ENCODE assay signal across 14 cellular contexts in genomic region chr6:25637946-25638345, GRCh38. TPM values are rescaled to one million over a fixed set of nuclear protein-coding genes. Genes with fewer than 3 reads are reported as not detected.
DNase-seq lines count a peak whose midpoint lies in the region; ATAC-seq and TF ChIP-seq lines count a peak whose summit lies in the region.
"Had no signal": no experiment of that assay in that cellular context is flagged by ENCODE, and none has a peak within 500 bp of the region (broad histone marks: within the 10 kb centered on the region; RNA-seq: fewer than 3 reads in every experiment).

No MANE protein-coding gene starts in this region.

- H3K4me3 ChIP-seq in HCT116 (replicated peaks in 1 of 2; ENCODE audit: low read depth in 1 of 2, low read length in 2 of 2), result no peak overlapping the region
- H3K4me3 ChIP-seq in right lobe of liver, result no peak overlapping the region
- no peak overlapping the region for H3K4me3 ChIP-seq in coronary artery
- H3K4me3 ChIP-seq: dorsolateral prefrontal cortex had no signal

- H3K4me2 ChIP-seq in HCT116 (ENCODE audit: low read length), result no peak overlapping the region

- DNase-seq in HCT116 (ENCODE audit: low read depth, low spot score) (no peak), NCI-H2107 (lab: John Stamatoyannopoulos, UW) (peak; percentile 5), WTC11 (ENCODE audit: low spot score) (peak; percentile 61), right lobe of liver (peak in 2 of 3 donors; percentile 47 to 60), T-helper 9 cell (no peak), coronary artery (ENCODE audit: low spot score) (no peak)
- DNase-seq in natural killer cell treated with Interleukin-12 subunit alpha and Interleukin-12 subunit beta and Interleukin-15 and Interleukin-18, amount 100 ng/mL, for 72 hours (ENCODE audit: low spot score), result no peak
- DNase-seq: activated naive CD8-positive, alpha-beta T cell treated with anti-CD3 and anti-CD28 coated beads, Interleukin-2, amount 50 U/mL, for 24 hours; CD8-positive, alpha-beta memory T cell; dorsolateral prefrontal cortex; Kasumi-1; stimulated activated CD4-positive, alpha-beta T cell treated with anti-CD3 and anti-CD28 coated beads, Interleukin-4, amount 100 ng/mL, for 24 hours had no signal

- H3K4me3 Mint-ChIP-seq in WTC11, result no peak overlapping the region
- no peak overlapping the region for H3K4me3 Mint-ChIP-seq in natural killer cell treated with Interleukin-12 subunit alpha and Interleukin-12 subunit beta and Interleukin-15 and Interleukin-18, amount 100 ng/mL, for 72 hours
- H3K4me3 Mint-ChIP-seq: activated naive CD8-positive, alpha-beta T cell treated with anti-CD3 and anti-CD28 coated beads, Interleukin-2, amount 50 U/mL, for 24 hours; CD8-positive, alpha-beta memory T cell had no signal

- H3K4me1 Mint-ChIP-seq in WTC11, result peaks cover 3% of the 10 kb centered on the region; the same call in 1 of the 2 replicates
- no peaks in the 10 kb centered on the region for H3K4me1 Mint-ChIP-seq in natural killer cell treated with Interleukin-12 subunit alpha and Interleukin-12 subunit beta and Interleukin-15 and Interleukin-18, amount 100 ng/mL, for 72 hours (ENCODE audit: low read depth in 2 of 2)
- H3K4me1 Mint-ChIP-seq: activated naive CD8-positive, alpha-beta T cell treated with anti-CD3 and anti-CD28 coated beads, Interleukin-2, amount 50 U/mL, for 24 hours; CD8-positive, alpha-beta memory T cell had no signal

- H3K36me3 Mint-ChIP-seq in WTC11, result no peaks in the 10 kb centered on the region
- H3K36me3 Mint-ChIP-seq in natural killer cell treated with Interleukin-12 subunit alpha and Interleukin-12 subunit beta and Interleukin-15 and Interleukin-18, amount 100 ng/mL, for 72 hours, result no peaks in the 10 kb centered on the region
- H3K36me3 Mint-ChIP-seq: CD8-positive, alpha-beta memory T cell had no signal

- H4K20me1 ChIP-seq in HCT116 (ENCODE audit: insufficient read depth), result no peaks in the 10 kb centered on the region

- POLR2A ChIA-PET in HCT116 (lab: Charles Lee), result no interaction called here
- POLR2A ChIA-PET in WTC11 (lab: Charles Lee), result no interaction called here

- H3K9me3 Mint-ChIP-seq in WTC11, result no peaks in the 10 kb centered on the region
- H3K9me3 Mint-ChIP-seq in natural killer cell treated with Interleukin-12 subunit alpha and Interleukin-12 subunit beta and Interleukin-15 and Interleukin-18, amount 100 ng/mL, for 72 hours, result no peaks in the 10 kb centered on the region
- H3K9me3 Mint-ChIP-seq: activated naive CD8-positive, alpha-beta T cell treated with anti-CD3 and anti-CD28 coated beads, Interleukin-2, amount 50 U/mL, for 24 hours had no signal

- H3K27me3 Mint-ChIP-seq in WTC11 (ENCODE audit: low read depth), result peaks cover 36% of the 10 kb centered on the region
- peaks cover 43 to 46% of the 10 kb centered on the region in 2 donors for H3K27me3 Mint-ChIP-seq in natural killer cell treated with Interleukin-12 subunit alpha and Interleukin-12 subunit beta and Interleukin-15 and Interleukin-18, amount 100 ng/mL, for 72 hours

- RAD21 ChIA-PET in HCT116 (lab: Charles Lee; ENCODE audit: low non-redundant PET in 1 of 2, low total read pairs in 2 of 2, uncharacterized antibody in 2 of 2, unreplicated experiment in 2 of 2), result no interaction called here

- H3K9me3 ChIP-seq in HCT116 (ENCODE audit: control insufficient read depth in 1 of 2, insufficient read depth in 1 of 2, low read depth in 1 of 2, low read length in 2 of 2), result no peaks in the 10 kb centered on the region
- no peaks in the 10 kb centered on the region for H3K9me3 ChIP-seq in right lobe of liver

- ATAC-seq in HCT116 (peak; percentile 57), WTC11 (peak; percentile 93), right lobe of liver (peak; percentile 33 to 78 (median 59)), HG03039 (IDR thresholded peaks at IDR 0.05; ENCODE audit: unreplicated experiment) (no peak)
- no peak for ATAC-seq in natural killer cell treated with Interleukin-12 subunit alpha and Interleukin-12 subunit beta and Interleukin-15 and Interleukin-18, amount 100 ng/mL, for 72 hours
- ATAC-seq: activated naive CD8-positive, alpha-beta T cell treated with anti-CD3 and anti-CD28 coated beads, Interleukin-2, amount 50 U/mL, for 24 hours had no signal

- intact Hi-C loops in HCT116 (cut with micrococcal nuclease), result no loop called here
- intact Hi-C loops in right lobe of liver (cut with DNase I), result no loop called here

- no peak overlapping the region for H3K27ac Mint-ChIP-seq in WTC11
- no peak overlapping the region for H3K27ac Mint-ChIP-seq in natural killer cell treated with Interleukin-12 subunit alpha and Interleukin-12 subunit beta and Interleukin-15 and Interleukin-18, amount 100 ng/mL, for 72 hours
- H3K27ac Mint-ChIP-seq: activated naive CD8-positive, alpha-beta T cell treated with anti-CD3 and anti-CD28 coated beads, Interleukin-2, amount 50 U/mL, for 24 hours; CD8-positive, alpha-beta memory T cell had no signal

- 0 out of 2 replicates have a peak, but pooled peaks have one; percentile 37 for TF ChIP-seq RAD21 in HCT116 (IDR thresholded peaks at IDR 0.05; ENCODE audit: low read depth)

- H2AFZ ChIP-seq in HCT116 (ENCODE audit: low read depth, low read length, poor library complexity, severe bottlenecking), result no peak overlapping the region

- CTCF ChIA-PET in HCT116 (lab: Charles Lee) (no interaction called here), WTC11 (lab: Charles Lee) (interaction anchor here (0.8 to 2.0 kb wide), 6 partner anchors 11 to 431 kb away, joined by 3 to 6 read pairs (median 5); no protein-coding TSS in a partner anchor)

- TF ChIP-seq POLR2A in HCT116 (IDR thresholded peaks at IDR 0.05; ENCODE audit: borderline replicate concordance, extremely low read depth, insufficient read depth, insufficient read length), result no peak
- no peak for TF ChIP-seq POLR2A in right lobe of liver (IDR thresholded peaks at IDR 0.05)

- H3K4me1 ChIP-seq in HCT116 (ENCODE audit: control insufficient read depth in 1 of 2, insufficient read depth in 2 of 2, low read length in 2 of 2) (no peaks in the 10 kb centered on the region), right lobe of liver (peaks cover 0 to 6% (median 0%) of the 10 kb centered on the region in 4 donors)

- BruUV-seq in HCT116 (replicated peaks; lab: Mats Ljungman, UMichigan), result no TSS peak

- H3K36me3 ChIP-seq in HCT116 (ENCODE audit: control insufficient read depth in 1 of 2, insufficient read depth in 2 of 2, low read length in 2 of 2), result no peaks in the 10 kb centered on the region
- no peaks in the 10 kb centered on the region for H3K36me3 ChIP-seq in right lobe of liver

- no peaks in the 10 kb centered on the region for H3K79me2 ChIP-seq in HCT116 (ENCODE audit: insufficient read depth, low read length)

- H3K27me3 ChIP-seq in HCT116 (ENCODE audit: insufficient read depth, low read length), result peaks cover 20% of the 10 kb centered on the region; the same call in 1 of the 2 replicates
- no peaks in the 10 kb centered on the region for H3K27me3 ChIP-seq in right lobe of liver

- H3K9ac ChIP-seq in HCT116 (ENCODE audit: low read length), result no peak overlapping the region

- H3K27ac ChIP-seq in HCT116 (ENCODE audit: low read depth, low read length) (no peak overlapping the region), right lobe of liver (no peak overlapping the region), coronary artery (no peak overlapping the region)
- H3K27ac ChIP-seq: dorsolateral prefrontal cortex had no signal

- peak; percentile 4 to 27 (median 23); a peak in 3 of 6 replicates for TF ChIP-seq CTCF in HCT116 (IDR thresholded peaks at IDR 0.05 in 2 of 3, conservative IDR thresholded peaks at IDR 0.05 in 1 of 3; ENCODE audit: borderline replicate concordance in 1 of 3, insufficient read depth in 1 of 3, low read depth in 2 of 3, low read length in 2 of 3)
- no peak for TF ChIP-seq CTCF in WTC11 (IDR thresholded peaks at IDR 0.05)
- TF ChIP-seq CTCF in right lobe of liver (IDR thresholded peaks at IDR 0.05), result peak in 1 of 4 donors; percentile 25
- no peak for TF ChIP-seq CTCF in coronary artery (IDR thresholded peaks at IDR 0.05)

- H3K9me2 ChIP-seq in HCT116 (ENCODE audit: insufficient read depth), result no peaks in the 10 kb centered on the region

- WGBS in right lobe of liver (ENCODE audit: insufficient coverage, low coverage, low lambda C conversion rate, missing lambda C conversion rate), result 13% methylated on average over 3 of the region's 4 CpGs

TF ChIP-seq in HCT116, 20 proteins besides CTCF, POLR2A, EP300 and RAD21 (continues in another document):
- TF ChIP-seq SIN3A (IDR thresholded peaks at IDR 0.05; ENCODE audit: low read depth), result no peak

TF ChIP-seq in WTC11, 78 proteins besides CTCF, POLR2A, EP300 and RAD21 (continues in another document):
- 0 out of 2 replicates have a peak, but pooled peaks have one; percentile 38 for TF ChIP-seq ARID4B (CRISPR knock-in tag; IDR thresholded peaks at IDR 0.05; ENCODE audit: borderline replicate concordance)

RNA-seq across cellular contexts. Expression of gene SCGN, which starts 14.1 kb away (rescaled TPM):
- total RNA-seq in HCT116 (2021; ENCODE audit: unreplicated experiment) (not detected), WTC11 (2021) (not detected in 3 replicates), right lobe of liver (1 to 10 TPM in 3 of 6 experiments, under 1 TPM in 3; 0.74 to 2.2 (median 0.99) TPM)
- not detected in 2 replicates for polyA plus RNA-seq in HCT116 (2012)
- total RNA-seq in natural killer cell treated with Interleukin-12 subunit alpha and Interleukin-12 subunit beta and Interleukin-15 and Interleukin-18, amount 100 ng/mL, for 72 hours, result not detected
- total RNA-seq: CD8-positive, alpha-beta memory T cell; posterior vena cava had no signal
- polyA plus RNA-seq: CD8-positive, alpha-beta memory T cell had no signal

Comparison
In these comparisons a context has a peak if more than half of its experiments do, and no peak if none do; other contexts are left out.
1. ATAC-seq: peak in HCT116 (single experiment), WTC11 (single experiment) and right lobe of liver (4 of 4); none in HG03039 (single experiment) and natural killer cell treated with Interleukin-12 subunit alpha and Interleukin-12 subunit beta and Interleukin-15 and Interleukin-18, amount 100 ng/mL, for 72 hours (0 of 2).
2. DNase-seq: peak in NCI-H2107 (single experiment), WTC11 (single experiment) and right lobe of liver (2 of 3); none in HCT116 (single experiment), T-helper 9 cell (single experiment), natural killer cell treated with Interleukin-12 subunit alpha and Interleukin-12 subunit beta and Interleukin-15 and Interleukin-18, amount 100 ng/mL, for 72 hours (single experiment) and coronary artery (single experiment).
3. CTCF ChIP-seq: peak in HCT116 (3 of 3); none in WTC11 (single experiment) and coronary artery (single experiment).
4. Of the 4 proteins assayed by ChIP-seq in both WTC11 and HCT116: peak only in WTC11: none; only in HCT116: CTCF; in both: none; in neither: 3.